In genomic region chr19:37370880-37371661, GRCh38 we compare ENCODE assay signal across 8 cellular contexts.
DNase-seq lines count a peak whose midpoint lies in the region; ATAC-seq, FAIRE-seq and TF ChIP-seq lines count a peak whose summit lies in the region.

ZNF527 (plus strand) TSS chr19:37371099; CDS start chr19:37374199, 3,100 bp downstream.

- H3K36me3 Mint-ChIP-seq in nephron (ENCODE audit: low read depth) = peaks cover 23% of the 10 kb centered on the region

- H3K9ac ChIP-seq in Loucy (ENCODE audit: low read depth, low read length, poor library complexity, severe bottlenecking) = peak within 1 kb of the TSS; percentile 81

- H3K9me3 Mint-ChIP-seq in nephron = peaks cover 18% of the 10 kb centered on the region

- H4K20me1 ChIP-seq in Loucy (ENCODE audit: insufficient read depth, low read length, poor library complexity, severe bottlenecking) = no peaks in the 10 kb centered on the region

- peak within 1 kb of the TSS; percentile 90 to 95 (median 90) for H3K27ac Mint-ChIP-seq in nephron

- FAIRE-seq in H54 (lab: Jason Lieb, UNC) = peak; percentile 76

- TF ChIP-seq CTCF in Loucy (conservative IDR thresholded peaks at IDR 0.05; ENCODE audit: low read length) = 0 out of 2 replicates have a peak, but pooled peaks have one; percentile 12
- no peak for TF ChIP-seq CTCF in RWPE2 (IDR thresholded peaks at IDR 0.05; ENCODE audit: poor library complexity, severe bottlenecking)
- TF ChIP-seq CTCF in nephron (IDR thresholded peaks at IDR 0.05; ENCODE audit: unreplicated experiment in 3 of 3) = no peak

- peak; percentile 96 for DNase-seq in ELR (ENCODE audit: low read depth)
- peak; percentile 98 for DNase-seq in H54 (ENCODE audit: insufficient read length, low spot score)
- DNase-seq in RWPE2 (ENCODE audit: low spot score) = peak; percentile 95
- DNase-seq in activated gamma-delta T cell (lab: John Stamatoyannopoulos, UW) = peak; percentile 93
- DNase-seq in fibroblast of the conjunctiva (ENCODE audit: low read depth) = peak; percentile 91
- DNase-seq in stimulated activated naive CD8-positive, alpha-beta T cell treated with anti-CD3 and anti-CD28 coated beads, Interleukin-15, Interleukin-2, amounts not matched to agents 100 U/mL and 50 U/mL, for 24 hours = peak; percentile 94

- H3K4me2 ChIP-seq in Loucy (ENCODE audit: low read depth, low read length, poor library complexity, severe bottlenecking) = peak within 1 kb of the TSS; percentile 92

- no peaks in the 10 kb centered on the region for H3K9me3 ChIP-seq in Loucy (ENCODE audit: insufficient read depth, low read depth, low read length)
- H3K9me3 ChIP-seq in RWPE2 (ENCODE audit: severe bottlenecking) = no peaks in the 10 kb centered on the region

- H3K27me3 Mint-ChIP-seq in nephron (ENCODE audit: low read depth) = no peaks in the 10 kb centered on the region

- H3K4me3 ChIP-seq in Loucy (ENCODE audit: low read length, poor library complexity, severe bottlenecking) = peak within 1 kb of the TSS; percentile 91
- H3K4me3 ChIP-seq in RWPE2 (ENCODE audit: severe bottlenecking) = peak within 1 kb of the TSS; percentile 44

- H3K4me1 ChIP-seq in Loucy (ENCODE audit: insufficient read depth, low read length, poor library complexity, severe bottlenecking) (peaks cover 5% of the 10 kb centered on the region), RWPE2 (ENCODE audit: insufficient read depth, poor library complexity, severe bottlenecking) (no peaks in the 10 kb centered on the region)

- H3K4me1 Mint-ChIP-seq in nephron = peaks cover 13% of the 10 kb centered on the region

- TF ChIP-seq POLR2A in H54 (IDR thresholded peaks at IDR 0.05; ENCODE audit: low read depth, low read length) = peak; percentile 67

- no peaks in the 10 kb centered on the region for H3K27me3 ChIP-seq in Loucy (ENCODE audit: insufficient read depth, low read length, poor library complexity, severe bottlenecking)
- no peaks in the 10 kb centered on the region for H3K27me3 ChIP-seq in RWPE2 (ENCODE audit: insufficient read depth, poor library complexity, severe bottlenecking)

- H3K9me2 ChIP-seq in Loucy (replicated peaks; ENCODE audit: low read depth, low read length) = no peaks in the 10 kb centered on the region

- peak within 1 kb of the TSS; percentile 85 to 93 (median 92) for H3K4me3 Mint-ChIP-seq in nephron

- H2AFZ ChIP-seq in Loucy (ENCODE audit: low read length) = peak within 1 kb of the TSS; percentile 98

- H3K27ac ChIP-seq in RWPE2 (ENCODE audit: poor library complexity, severe bottlenecking) = peak within 1 kb of the TSS; percentile 23

- peaks cover 9% of the 10 kb centered on the region; the same call in 1 of the 2 replicates for H3K79me2 ChIP-seq in Loucy (ENCODE audit: insufficient read depth, low read length)

- ATAC-seq in RWPE2 (ENCODE audit: low read depth) = peak; percentile 98
- ATAC-seq in stimulated activated naive CD8-positive, alpha-beta T cell treated with anti-CD3 and anti-CD28 coated beads, Interleukin-15, Interleukin-2, amounts not matched to agents 100 U/mL and 50 U/mL, for 24 hours = peak; percentile 98

- H3K36me3 ChIP-seq in Loucy (ENCODE audit: insufficient read depth, low read length) (no peaks in the 10 kb centered on the region), RWPE2 (ENCODE audit: low read depth) (0 out of 2 replicates have a peak, but pooled peaks cover 9% of the 10 kb centered on the region)

- no peaks in the 10 kb centered on the region for H3F3A ChIP-seq in Loucy (ENCODE audit: low read depth)

Comparison
In these comparisons a context has a peak if more than half of its experiments do, and no peak if none do; other contexts are left out.
1. Peak in every context shown above with its lines: DNase-seq, ATAC-seq, H3K4me3 ChIP-seq and H3K27ac ChIP-seq.